ENCODE assay signal across 32 cellular contexts in genomic region chr1:181284978-181285377, GRCh38.
"Had no signal": no experiment of that assay in that cellular context is flagged by ENCODE, and none has a peak within 500 bp of the region (broad histone marks: within the 10 kb centered on the region; RNA-seq: fewer than 3 reads in every experiment).

No MANE protein-coding gene starts in this region.

- H3K36me3 ChIP-seq: ascending aorta, breast epithelium, cardiac muscle cell, WERI-Rb-1 had no signal

- H3K27ac ChIP-seq: ascending aorta, breast epithelium, cardiac muscle cell, coronary artery, dorsolateral prefrontal cortex, WERI-Rb-1 had no signal

- ATAC-seq: activated CD4-positive, alpha-beta T cell treated with anti-CD3 and anti-CD28 coated beads for 36 hours; activated naive CD4-positive, alpha-beta T cell treated with anti-CD3 and anti-CD28 coated beads, Interleukin-2, amount 50 U/mL, for 72 hours; activated T-cell treated with anti-CD3 and anti-CD28 coated beads, Interleukin-2, amount 50 U/mL, for 72 hours; esophagus mucosa had no signal

- H3K4me3 Mint-ChIP-seq: activated CD4-positive, alpha-beta memory T cell treated with anti-CD3 and anti-CD28 coated beads for 36 hours; activated CD4-positive, alpha-beta T cell treated with anti-CD3 and anti-CD28 coated beads for 36 hours; activated CD4-positive, alpha-beta T cell treated with anti-CD3 and anti-CD28 coated beads, Interleukin-2, amount 10 ng/mL, durations not matched to agents 24 days and 14 days; activated naive CD4-positive, alpha-beta T cell treated with anti-CD3 and anti-CD28 coated beads, Interleukin-2, amount 10 ng/mL, durations not matched to agents 7 days and 5 days; activated naive CD8-positive, alpha-beta T cell treated with anti-CD3 and anti-CD28 coated beads, Interleukin-2, amount 10 ng/mL, durations not matched to agents 7 days and 5 days; activated T-cell treated with anti-CD3 and anti-CD28 coated beads, Interleukin-2, amount 50 U/mL, for 24 hours; activated T-cell treated with anti-CD3 and anti-CD28 coated beads, Interleukin-2, amount 50 U/mL, for 72 hours; brain; dendritic cell treated with granulocyte-macrophage colony-stimulating factor and Interleukin-4, amounts not matched to agents 40 ng/mL and 50 ng/mL, for 4 days; endodermal cell had no signal

- H3K27me3 ChIP-seq: ascending aorta, breast epithelium, cardiac muscle cell had no signal

- FAIRE-seq: frontal cortex had no signal

- H3K4me1 ChIP-seq: ascending aorta, breast epithelium had no signal

- H3K4me1 Mint-ChIP-seq: activated CD4-positive, alpha-beta T cell treated with anti-CD3 and anti-CD28 coated beads for 36 hours; activated CD4-positive, alpha-beta T cell treated with anti-CD3 and anti-CD28 coated beads, Interleukin-2, amount 10 ng/mL, durations not matched to agents 24 days and 14 days; activated naive CD4-positive, alpha-beta T cell treated with anti-CD3 and anti-CD28 coated beads, Interleukin-2, amount 10 ng/mL, durations not matched to agents 7 days and 5 days; activated naive CD8-positive, alpha-beta T cell treated with anti-CD3 and anti-CD28 coated beads, Interleukin-2, amount 10 ng/mL, durations not matched to agents 7 days and 5 days; brain; endodermal cell had no signal

- DNase-seq: activated CD4-positive, alpha-beta memory T cell treated with anti-CD3 and anti-CD28 coated beads for 36 hours; activated CD4-positive, alpha-beta T cell treated with anti-CD3 and anti-CD28 coated beads for 36 hours; activated CD4-positive, alpha-beta T cell treated with anti-CD3 and anti-CD28 coated beads, Interleukin-2, amount 10 ng/mL, durations not matched to agents 24 days and 14 days; activated CD4-positive, CD25-positive, alpha-beta regulatory T cell; activated CD4-positive, CD25-positive, alpha-beta regulatory T cell treated with anti-CD3 and anti-CD28 coated beads, Interleukin-2, amount 50 U/mL, for 72 hours; activated CD8-positive, alpha-beta memory T cell treated with anti-CD3 and anti-CD28 coated beads, Interleukin-2, amount 50 U/mL, for 48 hours; activated gamma-delta T cell; activated naive CD4-positive, alpha-beta T cell; activated naive CD4-positive, alpha-beta T cell treated with anti-CD3 and anti-CD28 coated beads, Interleukin-2, amount 10 ng/mL, durations not matched to agents 7 days and 5 days; activated naive CD8-positive, alpha-beta T cell treated with anti-CD3 and anti-CD28 coated beads, Interleukin-2, amount 10 ng/mL, durations not matched to agents 7 days and 5 days; activated T-cell treated with anti-CD3 and anti-CD28 coated beads for 4 hours; activated T-cell treated with anti-CD3 and anti-CD28 coated beads, Interleukin-2, amount 50 U/mL, for 24 hours; activated T-cell treated with anti-CD3 and anti-CD28 coated beads, Interleukin-2, amount 50 U/mL, for 72 hours; central memory CD4-positive, alpha-beta T cell; cerebellar nuclear complex; dorsolateral prefrontal cortex; effector memory CD4-positive, alpha-beta T cell; endodermal cell; foreskin fibroblast; head of caudate nucleus; hippocampal formation; T-helper 2 cell; WERI-Rb-1 had no signal

- H3K4me3 ChIP-seq: ascending aorta, breast epithelium, cardiac muscle cell, coronary artery, dorsolateral prefrontal cortex had no signal

- H3K27me3 Mint-ChIP-seq: activated CD4-positive, alpha-beta memory T cell treated with anti-CD3 and anti-CD28 coated beads for 36 hours had no signal

- H3K36me3 Mint-ChIP-seq: activated CD4-positive, alpha-beta memory T cell treated with anti-CD3 and anti-CD28 coated beads for 36 hours; activated naive CD4-positive, alpha-beta T cell treated with anti-CD3 and anti-CD28 coated beads, Interleukin-2, amount 10 ng/mL, durations not matched to agents 7 days and 5 days; activated naive CD8-positive, alpha-beta T cell treated with anti-CD3 and anti-CD28 coated beads, Interleukin-2, amount 10 ng/mL, durations not matched to agents 7 days and 5 days; brain had no signal

- H3K27ac Mint-ChIP-seq: activated CD4-positive, alpha-beta memory T cell treated with anti-CD3 and anti-CD28 coated beads for 36 hours; activated CD4-positive, alpha-beta T cell treated with anti-CD3 and anti-CD28 coated beads for 36 hours; activated CD4-positive, alpha-beta T cell treated with anti-CD3 and anti-CD28 coated beads, Interleukin-2, amount 10 ng/mL, durations not matched to agents 24 days and 14 days; activated naive CD4-positive, alpha-beta T cell treated with anti-CD3 and anti-CD28 coated beads, Interleukin-2, amount 10 ng/mL, durations not matched to agents 7 days and 5 days; activated naive CD4-positive, alpha-beta T cell treated with anti-CD3 and anti-CD28 coated beads, Interleukin-2, amount 50 U/mL, for 72 hours; activated naive CD8-positive, alpha-beta T cell treated with anti-CD3 and anti-CD28 coated beads, Interleukin-2, amount 10 ng/mL, durations not matched to agents 7 days and 5 days; activated T-cell treated with anti-CD3 and anti-CD28 coated beads, Interleukin-2, amount 50 U/mL, for 24 hours; activated T-cell treated with anti-CD3 and anti-CD28 coated beads, Interleukin-2, amount 50 U/mL, for 72 hours; brain; dendritic cell treated with granulocyte-macrophage colony-stimulating factor and Interleukin-4, amounts not matched to agents 40 ng/mL and 50 ng/mL, for 4 days; endodermal cell had no signal
